Comparison of ENCODE assay signal across 1 cellular context in genomic region chr11:112086422-112087191, GRCh38.
TF ChIP-seq lines count a peak whose summit lies in the region.

SDHD (plus strand) TSS chr11:112086873; CDS start chr11:112086908, 35 bp downstream.
TIMM8B (minus strand) TSS chr11:112086756; CDS start chr11:112086723, 33 bp downstream.

TF ChIP-seq in HepG2, 621 proteins besides CTCF, POLR2A, EP300 and RAD21 (continued from another document and continues in another):
- TF ChIP-seq ZFP62 (CRISPR knock-in tag; IDR thresholded peaks at IDR 0.05) (no peak), KLF13 (CRISPR knock-in tag; IDR thresholded peaks at IDR 0.05) (no peak), TERF1 (CRISPR knock-in tag; IDR thresholded peaks at IDR 0.05) (no peak), ZNF3 (CRISPR knock-in tag; IDR thresholded peaks at IDR 0.05) (no peak), IKZF1 (IDR thresholded peaks at IDR 0.05) (no peak), PITX1 (CRISPR knock-in tag; IDR thresholded peaks at IDR 0.05) (no peak), EEA1 (CRISPR knock-in tag; IDR thresholded peaks at IDR 0.05; ENCODE audit: borderline replicate concordance) (0 out of 2 replicates have a peak, but pooled peaks have one; percentile 23), ZBTB8A (CRISPR knock-in tag; IDR thresholded peaks at IDR 0.05; ENCODE audit: borderline replicate concordance, low read depth) (no peak), HOXA5 (CRISPR knock-in tag; IDR thresholded peaks at IDR 0.05) (peak; percentile 37; the same call in 1 of the 2 replicates), ZNF251 (CRISPR knock-in tag; IDR thresholded peaks at IDR 0.05) (0 out of 2 replicates have a peak, but pooled peaks have one; percentile 54), MAZ (IDR thresholded peaks at IDR 0.05; ENCODE audit: borderline replicate concordance, low read depth, low read length) (no peak), MAZ (CRISPR knock-in tag; IDR thresholded peaks at IDR 0.05; ENCODE audit: low read depth) (0 out of 2 replicates have a peak, but pooled peaks have one; percentile 35), ZNF225 (CRISPR knock-in tag; IDR thresholded peaks at IDR 0.05) (peak; percentile 82; the same call in 1 of the 2 replicates), ZNF549 (CRISPR knock-in tag; IDR thresholded peaks at IDR 0.05) (no peak), MED1 (CRISPR knock-in tag; IDR thresholded peaks at IDR 0.05) (peak; percentile 63), CEBPB (IDR thresholded peaks at IDR 0.05; ENCODE audit: borderline replicate concordance, low read depth, low read length) (no peak), SMAD1 (CRISPR knock-in tag; IDR thresholded peaks at IDR 0.05; ENCODE audit: borderline replicate concordance, low read depth) (0 out of 2 replicates have a peak, but pooled peaks have one; percentile 84), GATA4 (IDR thresholded peaks at IDR 0.05; ENCODE audit: borderline replicate concordance, low read depth) (no peak; the same call in 1 of the 2 replicates), E2F5 (CRISPR knock-in tag; conservative IDR thresholded peaks at IDR 0.05) (no peak), NKX3-1 (CRISPR knock-in tag; IDR thresholded peaks at IDR 0.05) (peak; percentile 86), KMT2A (CRISPR knock-in tag; IDR thresholded peaks at IDR 0.05) (peak; percentile 95), ZNF101 (CRISPR knock-in tag; IDR thresholded peaks at IDR 0.05; ENCODE audit: borderline replicate concordance, low read depth) (no peak), MYC (CRISPR knock-in tag; IDR thresholded peaks at IDR 0.05; ENCODE audit: borderline replicate concordance) (peak; percentile 76; the same call in 1 of the 2 replicates), SYNCRIP (IDR thresholded peaks at IDR 0.05; ENCODE audit: insufficient read depth, low read depth, low read length) (no peak), ZNF75D (CRISPR knock-in tag; IDR thresholded peaks at IDR 0.05; ENCODE audit: borderline replicate concordance) (no peak), PHF5A (CRISPR knock-in tag; IDR thresholded peaks at IDR 0.05; ENCODE audit: low read depth, unreplicated experiment) (no peak), HIC2 (CRISPR knock-in tag; IDR thresholded peaks at IDR 0.05; ENCODE audit: low read depth) (no peak), ATF7-NPFF (CRISPR knock-in tag; IDR thresholded peaks at IDR 0.05; ENCODE audit: low read depth) (no peak), ZNF562 (CRISPR knock-in tag; IDR thresholded peaks at IDR 0.05; ENCODE audit: borderline replicate concordance) (peak; percentile 59; the same call in 1 of the 2 replicates), ZMYM4 (CRISPR knock-in tag; IDR thresholded peaks at IDR 0.05) (peak; percentile 92), SOX6 (IDR thresholded peaks at IDR 0.05) (no peak), SOX6 (CRISPR knock-in tag; IDR thresholded peaks at IDR 0.05) (no peak; the same call in none of the 2 replicates), ZZZ3 (CRISPR knock-in tag; IDR thresholded peaks at IDR 0.05; ENCODE audit: borderline replicate concordance) (peak; percentile 56; the same call in 1 of the 2 replicates), ZNF773 (CRISPR knock-in tag; IDR thresholded peaks at IDR 0.05; ENCODE audit: borderline replicate concordance) (no peak), AKAP8 (CRISPR knock-in tag; IDR thresholded peaks at IDR 0.05) (peak; percentile 94), TAF1 (CRISPR knock-in tag; IDR thresholded peaks at IDR 0.05) (peak; percentile 97), SRF (IDR thresholded peaks at IDR 0.05; ENCODE audit: low read depth, low read length) (no peak), STAG1 (CRISPR knock-in tag; IDR thresholded peaks at IDR 0.05) (no peak), FOXO4 (CRISPR knock-in tag; conservative IDR thresholded peaks at IDR 0.05) (no peak), HDAC2 (CRISPR knock-in tag; IDR thresholded peaks at IDR 0.05) (peak; percentile 76; the same call in 1 of the 2 replicates), ZBTB37 (CRISPR knock-in tag; IDR thresholded peaks at IDR 0.05) (no peak)
- TF ChIP-seq, protein P1, sequence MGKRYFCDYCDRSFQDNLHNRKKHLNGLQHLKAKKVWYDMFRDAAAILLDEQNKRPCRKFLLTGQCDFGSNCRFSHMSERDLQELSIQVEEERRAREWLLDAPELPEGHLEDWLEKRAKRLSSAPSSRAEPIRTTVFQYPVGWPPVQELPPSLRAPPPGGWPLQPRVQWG (CRISPR knock-in tag; IDR thresholded peaks at IDR 0.05; ENCODE audit: borderline replicate concordance, low read depth): no peak
- TF ChIP-seq, protein P2, sequence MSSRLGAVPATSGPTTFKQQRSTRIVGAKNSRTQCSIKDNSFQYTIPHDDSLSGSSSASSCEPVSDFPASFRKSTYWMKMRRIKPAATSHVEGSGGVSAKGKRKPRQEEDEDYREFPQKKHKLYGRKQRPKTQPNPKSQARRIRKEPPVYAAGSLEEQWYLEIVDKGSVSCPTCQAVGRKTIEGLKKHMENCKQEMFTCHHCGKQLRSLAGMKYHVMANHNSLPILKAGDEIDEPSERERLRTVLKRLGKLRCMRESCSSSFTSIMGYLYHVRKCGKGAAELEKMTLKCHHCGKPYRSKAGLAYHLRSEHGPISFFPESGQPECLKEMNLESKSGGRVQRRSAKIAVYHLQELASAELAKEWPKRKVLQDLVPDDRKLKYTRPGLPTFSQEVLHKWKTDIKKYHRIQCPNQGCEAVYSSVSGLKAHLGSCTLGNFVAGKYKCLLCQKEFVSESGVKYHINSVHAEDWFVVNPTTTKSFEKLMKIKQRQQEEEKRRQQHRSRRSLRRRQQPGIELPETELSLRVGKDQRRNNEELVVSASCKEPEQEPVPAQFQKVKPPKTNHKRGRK (CRISPR knock-in tag; IDR thresholded peaks at IDR 0.05): no peak
- TF ChIP-seq, protein P3, sequence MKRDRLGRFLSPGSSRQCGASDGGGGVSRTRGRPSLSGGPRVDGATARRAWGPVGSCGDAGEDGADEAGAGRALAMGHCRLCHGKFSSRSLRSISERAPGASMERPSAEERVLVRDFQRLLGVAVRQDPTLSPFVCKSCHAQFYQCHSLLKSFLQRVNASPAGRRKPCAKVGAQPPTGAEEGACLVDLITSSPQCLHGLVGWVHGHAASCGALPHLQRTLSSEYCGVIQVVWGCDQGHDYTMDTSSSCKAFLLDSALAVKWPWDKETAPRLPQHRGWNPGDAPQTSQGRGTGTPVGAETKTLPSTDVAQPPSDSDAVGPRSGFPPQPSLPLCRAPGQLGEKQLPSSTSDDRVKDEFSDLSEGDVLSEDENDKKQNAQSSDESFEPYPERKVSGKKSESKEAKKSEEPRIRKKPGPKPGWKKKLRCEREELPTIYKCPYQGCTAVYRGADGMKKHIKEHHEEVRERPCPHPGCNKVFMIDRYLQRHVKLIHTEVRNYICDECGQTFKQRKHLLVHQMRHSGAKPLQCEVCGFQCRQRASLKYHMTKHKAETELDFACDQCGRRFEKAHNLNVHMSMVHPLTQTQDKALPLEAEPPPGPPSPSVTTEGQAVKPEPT (CRISPR knock-in tag; IDR thresholded peaks at IDR 0.05; ENCODE audit: low read depth): no peak
- TF ChIP-seq, protein P4, sequence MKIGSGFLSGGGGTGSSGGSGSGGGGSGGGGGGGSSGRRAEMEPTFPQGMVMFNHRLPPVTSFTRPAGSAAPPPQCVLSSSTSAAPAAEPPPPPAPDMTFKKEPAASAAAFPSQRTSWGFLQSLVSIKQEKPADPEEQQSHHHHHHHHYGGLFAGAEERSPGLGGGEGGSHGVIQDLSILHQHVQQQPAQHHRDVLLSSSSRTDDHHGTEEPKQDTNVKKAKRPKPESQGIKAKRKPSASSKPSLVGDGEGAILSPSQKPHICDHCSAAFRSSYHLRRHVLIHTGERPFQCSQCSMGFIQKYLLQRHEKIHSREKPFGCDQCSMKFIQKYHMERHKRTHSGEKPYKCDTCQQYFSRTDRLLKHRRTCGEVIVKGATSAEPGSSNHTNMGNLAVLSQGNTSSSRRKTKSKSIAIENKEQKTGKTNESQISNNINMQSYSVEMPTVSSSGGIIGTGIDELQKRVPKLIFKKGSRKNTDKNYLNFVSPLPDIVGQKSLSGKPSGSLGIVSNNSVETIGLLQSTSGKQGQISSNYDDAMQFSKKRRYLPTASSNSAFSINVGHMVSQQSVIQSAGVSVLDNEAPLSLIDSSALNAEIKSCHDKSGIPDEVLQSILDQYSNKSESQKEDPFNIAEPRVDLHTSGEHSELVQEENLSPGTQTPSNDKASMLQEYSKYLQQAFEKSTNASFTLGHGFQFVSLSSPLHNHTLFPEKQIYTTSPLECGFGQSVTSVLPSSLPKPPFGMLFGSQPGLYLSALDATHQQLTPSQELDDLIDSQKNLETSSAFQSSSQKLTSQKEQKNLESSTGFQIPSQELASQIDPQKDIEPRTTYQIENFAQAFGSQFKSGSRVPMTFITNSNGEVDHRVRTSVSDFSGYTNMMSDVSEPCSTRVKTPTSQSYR (CRISPR knock-in tag; IDR thresholded peaks at IDR 0.05; ENCODE audit: borderline replicate concordance): peak; percentile 43; the same call in 1 of the 2 replicates
- TF ChIP-seq, protein P5, sequence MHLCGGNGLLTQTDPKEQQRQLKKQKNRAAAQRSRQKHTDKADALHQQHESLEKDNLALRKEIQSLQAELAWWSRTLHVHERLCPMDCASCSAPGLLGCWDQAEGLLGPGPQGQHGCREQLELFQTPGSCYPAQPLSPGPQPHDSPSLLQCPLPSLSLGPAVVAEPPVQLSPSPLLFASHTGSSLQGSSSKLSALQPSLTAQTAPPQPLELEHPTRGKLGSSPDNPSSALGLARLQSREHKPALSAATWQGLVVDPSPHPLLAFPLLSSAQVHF (CRISPR knock-in tag; IDR thresholded peaks at IDR 0.05): peak; percentile 67; the same call in 1 of the 2 replicates
- TF ChIP-seq, protein P6, sequence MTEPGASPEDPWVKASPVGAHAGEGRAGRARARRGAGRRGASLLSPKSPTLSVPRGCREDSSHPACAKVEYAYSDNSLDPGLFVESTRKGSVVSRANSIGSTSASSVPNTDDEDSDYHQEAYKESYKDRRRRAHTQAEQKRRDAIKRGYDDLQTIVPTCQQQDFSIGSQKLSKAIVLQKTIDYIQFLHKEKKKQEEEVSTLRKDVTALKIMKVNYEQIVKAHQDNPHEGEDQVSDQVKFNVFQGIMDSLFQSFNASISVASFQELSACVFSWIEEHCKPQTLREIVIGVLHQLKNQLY (CRISPR knock-in tag; IDR thresholded peaks at IDR 0.05): peak; percentile 43; the same call in 1 of the 2 replicates
- TF ChIP-seq, protein P7, sequence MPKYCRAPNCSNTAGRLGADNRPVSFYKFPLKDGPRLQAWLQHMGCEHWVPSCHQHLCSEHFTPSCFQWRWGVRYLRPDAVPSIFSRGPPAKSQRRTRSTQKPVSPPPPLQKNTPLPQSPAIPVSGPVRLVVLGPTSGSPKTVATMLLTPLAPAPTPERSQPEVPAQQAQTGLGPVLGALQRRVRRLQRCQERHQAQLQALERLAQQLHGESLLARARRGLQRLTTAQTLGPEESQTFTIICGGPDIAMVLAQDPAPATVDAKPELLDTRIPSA (CRISPR knock-in tag; IDR thresholded peaks at IDR 0.05; ENCODE audit: borderline replicate concordance): no peak
- TF ChIP-seq, protein P8, sequence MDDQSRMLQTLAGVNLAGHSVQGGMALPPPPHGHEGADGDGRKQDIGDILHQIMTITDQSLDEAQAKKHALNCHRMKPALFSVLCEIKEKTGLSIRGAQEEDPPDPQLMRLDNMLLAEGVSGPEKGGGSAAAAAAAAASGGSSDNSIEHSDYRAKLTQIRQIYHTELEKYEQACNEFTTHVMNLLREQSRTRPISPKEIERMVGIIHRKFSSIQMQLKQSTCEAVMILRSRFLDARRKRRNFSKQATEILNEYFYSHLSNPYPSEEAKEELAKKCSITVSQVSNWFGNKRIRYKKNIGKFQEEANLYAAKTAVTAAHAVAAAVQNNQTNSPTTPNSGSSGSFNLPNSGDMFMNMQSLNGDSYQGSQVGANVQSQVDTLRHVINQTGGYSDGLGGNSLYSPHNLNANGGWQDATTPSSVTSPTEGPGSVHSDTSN (CRISPR knock-in tag; IDR thresholded peaks at IDR 0.05; ENCODE audit: borderline replicate concordance): no peak
